ENCODE assay signal across 18 cellular contexts in genomic region chr17:50768348-50768761, GRCh38. TPM values are rescaled to one million over a fixed set of nuclear protein-coding genes. Genes with fewer than 3 reads are reported as not detected.
DNase-seq lines count a peak whose midpoint lies in the region; ATAC-seq, FAIRE-seq and TF ChIP-seq lines count a peak whose summit lies in the region.
"Had no signal": no experiment of that assay in that cellular context is flagged by ENCODE, and none has a peak within 500 bp of the region (broad histone marks: within the 10 kb centered on the region; RNA-seq: fewer than 3 reads in every experiment).

No MANE protein-coding gene starts in this region.

- TF ChIP-seq EP300 in HepG2 (IDR thresholded peaks at IDR 0.05; ENCODE audit: low read depth in 2 of 2, low read length in 2 of 2) (no peak), HepG2 (CRISPR knock-in tag; IDR thresholded peaks at IDR 0.05; ENCODE audit: borderline replicate concordance) (no peak)

- no peak overlapping the region for H2AFZ ChIP-seq in HepG2 (ENCODE audit: low read length)

- DNase-seq in Right ventricle myocardium superior (no peak), heart right ventricle (no peak), RWPE1 (ENCODE audit: low spot score) (peak; percentile 65), HepG2 (ENCODE audit: low spot score) (peak; percentile 38), H54 (ENCODE audit: insufficient read length, low spot score) (no peak)
- no peak for DNase-seq in activated CD4-positive, alpha-beta T cell treated with anti-CD3 and anti-CD28 coated beads, Interleukin-2, amount 50 U/mL, for 1 hour
- DNase-seq in CD4-positive, alpha-beta T cell, result no peak
- DNase-seq: activated CD4-positive, CD25-positive, alpha-beta regulatory T cell; activated T-cell treated with anti-CD3 and anti-CD28 coated beads, Interleukin-2, amount 50 U/mL, for 72 hours; amniotic stem cell; EL; Kasumi-1; left ventricle myocardium inferior; NCI-H446; SK-N-SH had no signal

- TF ChIP-seq POLR2A in HepG2 (IDR thresholded peaks at IDR 0.05; ENCODE audit: insufficient read depth in 1 of 2, low read depth in 2 of 2, low read length in 2 of 2), result no peak
- TF ChIP-seq POLR2A in H54 (IDR thresholded peaks at IDR 0.05; ENCODE audit: low read depth, low read length), result no peak

- peak; percentile 11 for ATAC-seq in Right ventricle myocardium superior (ENCODE audit: poor library complexity)
- ATAC-seq in heart right ventricle, result no peak
- ATAC-seq in HepG2, result no peak
- no peak for ATAC-seq in CD4-positive, alpha-beta T cell (ENCODE audit: poor library complexity)
- ATAC-seq in HG03378 (IDR thresholded peaks at IDR 0.05; ENCODE audit: unreplicated experiment), result no peak
- ATAC-seq: activated T-cell treated with anti-CD3 and anti-CD28 coated beads, Interleukin-2, amount 50 U/mL, for 72 hours had no signal

- no peaks in the 10 kb centered on the region for H3K9me3 Mint-ChIP-seq in CD4-positive, alpha-beta T cell
- H3K9me3 Mint-ChIP-seq: activated T-cell treated with anti-CD3 and anti-CD28 coated beads, Interleukin-2, amount 50 U/mL, for 72 hours had no signal

- TF ChIP-seq CTCF in heart right ventricle (IDR thresholded peaks at IDR 0.05) (no peak), RWPE1 (conservative IDR thresholded peaks at IDR 0.05; ENCODE audit: low read depth) (no peak), HepG2 (CRISPR knock-in tag; IDR thresholded peaks at IDR 0.05) (no peak; the same call in 1 of the 2 replicates)
- TF ChIP-seq CTCF in CD4-positive, alpha-beta T cell (IDR thresholded peaks at IDR 0.05), result no peak

- peak overlapping the region; percentile 65 for H3K4me2 ChIP-seq in HepG2 (ENCODE audit: low read depth, low read length)
- H3K4me2 ChIP-seq: SK-N-SH had no signal

- no peaks in the 10 kb centered on the region for H3K36me3 Mint-ChIP-seq in CD4-positive, alpha-beta T cell (ENCODE audit: low read depth)

- peaks cover 23% of the 10 kb centered on the region for H3K4me1 Mint-ChIP-seq in CD4-positive, alpha-beta T cell (ENCODE audit: low read depth)

- POLR2A ChIA-PET in RWPE1 (lab: Yijun Ruan, JAX; ENCODE audit: low non-redundant PET) (no interaction called here), HepG2 (lab: Yijun Ruan, JAX) (no interaction called here)
- POLR2A ChIA-PET in CD4-positive, alpha-beta T cell (lab: Charles Lee), result no interaction called here

- H3K27ac ChIP-seq in heart right ventricle (no peak overlapping the region), RWPE1 (peak overlapping the region; percentile 69), HepG2 (ENCODE audit: extremely low read length, insufficient read depth, low read length) (no peak overlapping the region)
- H3K27ac ChIP-seq in CD4-positive, alpha-beta T cell (ENCODE audit: low read depth, low read length), result no peak overlapping the region
- H3K27ac ChIP-seq: dorsolateral prefrontal cortex, left ventricle myocardium inferior had no signal

- H3K4me3 ChIP-seq in heart right ventricle (no peak overlapping the region), HepG2 (replicated peaks in 1 of 3; ENCODE audit: insufficient read depth in 1 of 3, low read depth in 2 of 3, low read length in 3 of 3) (peak overlapping the region in 1 of 3 experiments; percentile 39; a peak in 2 of 6 replicates)
- H3K4me3 ChIP-seq: dorsolateral prefrontal cortex, left ventricle myocardium inferior had no signal

- H3K27me3 Mint-ChIP-seq in CD4-positive, alpha-beta T cell, result no peaks in the 10 kb centered on the region

- CTCF ChIA-PET in RWPE1 (lab: Yijun Ruan, JAX) (interaction anchor here (0.7 kb wide), 1 partner anchor 170 kb away, joined by 3 read pairs; no protein-coding TSS in a partner anchor), HepG2 (lab: Yijun Ruan, JAX; ENCODE audit: low intra/inter-chr PET ratio, low total read pairs) (no interaction called here)
- CTCF ChIA-PET in CD4-positive, alpha-beta T cell (lab: Charles Lee), result interaction anchor here (0.6 to 3.0 kb wide), 2 partner anchors 15 to 53 kb away, joined by 3 to 9 read pairs; no protein-coding TSS in a partner anchor

- peak overlapping the region; percentile 18; the same call in 1 of the 2 replicates for H3K9ac ChIP-seq in HepG2 (ENCODE audit: insufficient read depth, low read depth, low read length)
- H3K9ac ChIP-seq: SK-N-SH had no signal

- FAIRE-seq in HepG2 (lab: Jason Lieb, UNC) (no peak), H54 (lab: Jason Lieb, UNC) (no peak)

- H3K4me1 ChIP-seq in heart right ventricle (peaks cover 0 to 29% (median 23%) of the 10 kb centered on the region in 9 donors), HepG2 (ENCODE audit: insufficient read depth, low read length) (peaks cover 53% of the 10 kb centered on the region)

- no peak overlapping the region for H3K4me3 Mint-ChIP-seq in CD4-positive, alpha-beta T cell
- H3K4me3 Mint-ChIP-seq: activated T-cell treated with anti-CD3 and anti-CD28 coated beads, Interleukin-2, amount 50 U/mL, for 72 hours had no signal

- in situ Hi-C loops in HepG2 (cut with HindIII; ENCODE audit: extremely low pct_ligation_motif_present, low pct_unique_long_range_greater_than_20kb), result no loop called here

- no peaks in the 10 kb centered on the region for H3K27me3 ChIP-seq in heart right ventricle
- H3K27me3 ChIP-seq in HepG2 (ENCODE audit: control insufficient read depth in 1 of 2, insufficient read depth in 2 of 2, low read length in 2 of 2), result peaks cover 0 to 2% of the 10 kb centered on the region in 2 experiments; a peak in 1 of 5 replicates
- no peaks in the 10 kb centered on the region for H3K27me3 ChIP-seq in CD4-positive, alpha-beta T cell (ENCODE audit: control insufficient read depth, insufficient read depth, low read length)
- H3K27me3 ChIP-seq: dorsolateral prefrontal cortex had no signal

- intact Hi-C loops in Right ventricle myocardium superior (cut with DNase I), result no loop called here
- intact Hi-C loops in heart right ventricle (cut with DNase I), result no loop called here
- intact Hi-C loops in HepG2 (cut with micrococcal nuclease; ENCODE audit: unreplicated experiment), result no loop called here
- intact Hi-C loops in CD4-positive, alpha-beta T cell (cut with DNase I, micrococcal nuclease), result no loop called here

- no peak overlapping the region for H3K27ac Mint-ChIP-seq in CD4-positive, alpha-beta T cell
- H3K27ac Mint-ChIP-seq: activated T-cell treated with anti-CD3 and anti-CD28 coated beads, Interleukin-2, amount 50 U/mL, for 72 hours had no signal

- no peaks in the 10 kb centered on the region for H3K36me3 ChIP-seq in heart right ventricle
- H3K36me3 ChIP-seq in HepG2 (replicated peaks in 1 of 2; ENCODE audit: control insufficient read depth in 1 of 2, insufficient read depth in 2 of 2, low read length in 2 of 2), result no peaks in the 10 kb centered on the region
- H3K36me3 ChIP-seq: left ventricle myocardium inferior had no signal

- 83 to 84% methylated on average over 7 of the region's 7 CpGs for WGBS in heart right ventricle, 2 donors
- WGBS in HepG2 (ENCODE audit: low lambda C conversion rate), result 19% methylated on average over 7 of the region's 7 CpGs

- no peak for TF ChIP-seq RAD21 in HepG2 (CRISPR knock-in tag; IDR thresholded peaks at IDR 0.05)

- no TSS peak for BruUV-seq in HepG2 (replicated peaks; lab: Mats Ljungman, UMichigan)

- no peaks in the 10 kb centered on the region for H4K20me1 ChIP-seq in HepG2 (ENCODE audit: insufficient read depth, low read length)

- no peaks in the 10 kb centered on the region for H3K9me3 ChIP-seq in heart right ventricle
- H3K9me3 ChIP-seq in HepG2 (ENCODE audit: low read length), result no peaks in the 10 kb centered on the region
- no peaks in the 10 kb centered on the region for H3K9me3 ChIP-seq in CD4-positive, alpha-beta T cell (ENCODE audit: control insufficient read depth, low read length)
- H3K9me3 ChIP-seq: left ventricle myocardium inferior, SK-N-SH had no signal

- no peaks in the 10 kb centered on the region for H3K79me2 ChIP-seq in HepG2 (ENCODE audit: insufficient read depth, low read length)

RNA-seq across cellular contexts. Expression of gene ANKRD40CL, which starts 1.0 kb away (rescaled TPM):
- total RNA-seq in Right ventricle myocardium superior (not detected), heart right ventricle (not detected), HepG2 (2016; rRNA removed; fragmentation: Illumina TruSeq; extraction: Trizol) (0.11 TPM in 1 of 2 replicates, not detected in the other)
- polyA plus RNA-seq in heart right ventricle (not detected), HepG2 (2011; rRNA removed) (0.03 and 0.09 TPM in 2 replicates)
- total RNA-seq in HepG2 (2016; cell fraction: cytosol; rRNA removed; fragmentation: Illumina TruSeq; extraction: Trizol; ENCODE audit: low read depth), result 0.35 TPM in 1 of 2 replicates, not detected in the other
- total RNA-seq in HepG2 (2016; cell fraction: insoluble cytoplasmic fraction; rRNA removed; fragmentation: Illumina TruSeq; extraction: Trizol), result not detected in 2 replicates
- total RNA-seq in HepG2 (2016; cell fraction: membrane; rRNA removed; fragmentation: Illumina TruSeq; extraction: Trizol), result 0.52 TPM in 1 of 2 replicates, not detected in the other
- not detected in 2 replicates for total RNA-seq in HepG2 (2016; cell fraction: nucleus; rRNA removed; fragmentation: Illumina TruSeq; extraction: Trizol)
- 0.05 TPM in 1 of 2 replicates, not detected in the other for polyA plus RNA-seq in HepG2 (2011; cell fraction: cytosol; rRNA removed)
- 0.03 TPM in 1 of 2 replicates, not detected in the other for polyA plus RNA-seq in HepG2 (2011; cell fraction: nucleus; rRNA removed)
- polyA plus RNA-seq in HepG2 (2012), result 0.27 and 0.63 TPM in 2 replicates
- not detected in 2 replicates for polyA plus RNA-seq in HepG2 (2016; cell fraction: cytosol; fragmentation: Illumina TruSeq; extraction: Trizol; ENCODE audit: low read depth)
- polyA plus RNA-seq in HepG2 (2016; cell fraction: insoluble cytoplasmic fraction; fragmentation: Illumina TruSeq; extraction: Trizol; ENCODE audit: low read depth), result not detected in 2 replicates
- polyA plus RNA-seq in HepG2 (2016; cell fraction: membrane; fragmentation: Illumina TruSeq; extraction: Trizol; ENCODE audit: low read depth), result 0.27 TPM in 1 of 2 replicates, not detected in the other
- not detected in 2 replicates for polyA plus RNA-seq in HepG2 (2016; cell fraction: nucleus; fragmentation: Illumina TruSeq; extraction: Trizol; ENCODE audit: insufficient read depth, low read depth)
- not detected in 2 replicates for polyA minus RNA-seq in HepG2 (2011; rRNA and poly(A)+ RNA removed; ENCODE audit: low replicate concordance)
- not detected in 2 replicates for polyA minus RNA-seq in HepG2 (2011; cell fraction: cytosol; rRNA and poly(A)+ RNA removed)
- polyA minus RNA-seq in HepG2 (2011; cell fraction: nucleus; rRNA and poly(A)+ RNA removed), result 0.26 TPM in 1 of 2 replicates, not detected in the other
- total RNA-seq in CD4-positive, alpha-beta T cell, result not detected
- total RNA-seq: activated T-cell treated with anti-CD3 and anti-CD28 coated beads, Interleukin-2, amount 50 U/mL, for 72 hours; glomerular endothelial cell; left ventricle myocardium inferior had no signal
- polyA plus RNA-seq: SK-N-SH had no signal

RNA-seq across cellular contexts. Expression of gene LUC7L3, which starts 49.0 kb away (rescaled TPM):
- 58.1 TPM for total RNA-seq in Right ventricle myocardium superior
- total RNA-seq in heart right ventricle, result 10 to 100 TPM; 35.7 to 63.9 (median 46.8) TPM
- 100 to 1,000 TPM in 1 of 2 donors, 10 to 100 TPM in 1; 33.7 to 188 TPM for polyA plus RNA-seq in heart right ventricle
- total RNA-seq in HepG2 (2016; rRNA removed; fragmentation: Illumina TruSeq; extraction: Trizol), result 60.2 and 108 TPM in 2 replicates
- 18.8 and 26.1 TPM in 2 replicates for total RNA-seq in HepG2 (2016; cell fraction: cytosol; rRNA removed; fragmentation: Illumina TruSeq; extraction: Trizol; ENCODE audit: low read depth)
- total RNA-seq in HepG2 (2016; cell fraction: insoluble cytoplasmic fraction; rRNA removed; fragmentation: Illumina TruSeq; extraction: Trizol), result 62.5 and 109 TPM in 2 replicates
- total RNA-seq in HepG2 (2016; cell fraction: membrane; rRNA removed; fragmentation: Illumina TruSeq; extraction: Trizol), result 14.5 and 18.9 TPM in 2 replicates
- total RNA-seq in HepG2 (2016; cell fraction: nucleus; rRNA removed; fragmentation: Illumina TruSeq; extraction: Trizol), result 195 TPM in 2 replicates
- 95.9 and 120 TPM in 2 replicates for polyA plus RNA-seq in HepG2 (2011; rRNA removed)
- polyA plus RNA-seq in HepG2 (2011; cell fraction: cytosol; rRNA removed), result 30.0 and 34.7 TPM in 2 replicates
- 415 and 478 TPM in 2 replicates for polyA plus RNA-seq in HepG2 (2011; cell fraction: nucleus; rRNA removed)
- polyA plus RNA-seq in HepG2 (2012), result 194 and 235 TPM in 2 replicates
- 7.1 and 8.6 TPM in 2 replicates for polyA plus RNA-seq in HepG2 (2016; cell fraction: cytosol; fragmentation: Illumina TruSeq; extraction: Trizol; ENCODE audit: low read depth)
- 136 and 147 TPM in 2 replicates for polyA plus RNA-seq in HepG2 (2016; cell fraction: insoluble cytoplasmic fraction; fragmentation: Illumina TruSeq; extraction: Trizol; ENCODE audit: low read depth)
- 13.0 and 18.1 TPM in 2 replicates for polyA plus RNA-seq in HepG2 (2016; cell fraction: membrane; fragmentation: Illumina TruSeq; extraction: Trizol; ENCODE audit: low read depth)
- polyA plus RNA-seq in HepG2 (2016; cell fraction: nucleus; fragmentation: Illumina TruSeq; extraction: Trizol; ENCODE audit: insufficient read depth, low read depth), result 530 TPM in 2 replicates
- polyA minus RNA-seq in HepG2 (2011; rRNA and poly(A)+ RNA removed; ENCODE audit: low replicate concordance), result 33.0 and 52.4 TPM in 2 replicates
- 14.1 and 14.4 TPM in 2 replicates for polyA minus RNA-seq in HepG2 (2011; cell fraction: cytosol; rRNA and poly(A)+ RNA removed)
- 321 and 363 TPM in 2 replicates for polyA minus RNA-seq in HepG2 (2011; cell fraction: nucleus; rRNA and poly(A)+ RNA removed)
- total RNA-seq in CD4-positive, alpha-beta T cell, result 100 to 1,000 TPM; 116 to 126 TPM

Comparison
In these comparisons a context has a peak if more than half of its experiments do, and no peak if none do; other contexts are left out.
1. DNase-seq: peak in RWPE1 (single experiment) and HepG2 (single experiment); none in Right ventricle myocardium superior (single experiment), heart right ventricle (0 of 2), activated CD4-positive, alpha-beta T cell treated with anti-CD3 and anti-CD28 coated beads, Interleukin-2, amount 50 U/mL, for 1 hour (single experiment), H54 (single experiment) and CD4-positive, alpha-beta T cell (0 of 10).